8 cellular contexts compared by ENCODE assay signal in genomic region chr6:143677891-143678737, GRCh38. TPM values are rescaled to one million over a fixed set of nuclear protein-coding genes. Genes with fewer than 3 reads are reported as not detected.
DNase-seq lines count a peak whose midpoint lies in the region; ATAC-seq and TF ChIP-seq lines count a peak whose summit lies in the region.

PHACTR2 (plus strand) TSS chr6:143677965; CDS start chr6:143678164, 199 bp downstream.

- H3K9me3 Mint-ChIP-seq in activated naive CD4-positive, alpha-beta T cell treated with anti-CD3 and anti-CD28 coated beads, Interleukin-2, amount 50 U/mL, for 72 hours, result peaks cover 0 to 4% of the 10 kb centered on the region in 2 donors

- H3K4me1 ChIP-seq in gastroesophageal sphincter, result peaks cover 4 to 71% (median 6%) of the 10 kb centered on the region in 3 donors
- H3K4me1 ChIP-seq in subcutaneous abdominal adipose tissue (ENCODE audit: control insufficient read depth in 5 of 5, insufficient read depth in 5 of 5, low read length in 5 of 5), result peaks cover 0 to 53% (median 35%) of the 10 kb centered on the region in 5 donors

- peak within 1 kb of the TSS in 1 of 2 donors; percentile 82 for H3K27ac Mint-ChIP-seq in activated naive CD4-positive, alpha-beta T cell treated with anti-CD3 and anti-CD28 coated beads, Interleukin-2, amount 50 U/mL, for 72 hours

- H3K27ac ChIP-seq in gastroesophageal sphincter (peak within 1 kb of the TSS; percentile 78 to 98 (median 96)), neural cell (ENCODE audit: low read length) (no peak within 1 kb of the TSS), subcutaneous abdominal adipose tissue (ENCODE audit: low read depth, low read length) (peak within 1 kb of the TSS; percentile 97)

- H3K9me2 ChIP-seq in neural cell (ENCODE audit: insufficient read depth, low read length), result no peaks in the 10 kb centered on the region

- TF ChIP-seq EP300 in gastroesophageal sphincter (IDR thresholded peaks at IDR 0.05) (no peak), neural cell (conservative IDR thresholded peaks at IDR 0.05; ENCODE audit: poor library complexity, severe bottlenecking) (no peak)

- in situ Hi-C loops in SK-MEL-5 (cut with HindIII; ENCODE audit: low pct_unique_long_range_greater_than_20kb, low sequenced_read_pairs), result no loop called here

- H3K9ac ChIP-seq in neural cell (ENCODE audit: low read length) (peak within 1 kb of the TSS; percentile 43), subcutaneous abdominal adipose tissue (ENCODE audit: low read length in 5 of 5) (peak within 1 kb of the TSS; percentile 65 to 92 (median 82))

- TF ChIP-seq CTCF in BJ (IDR thresholded peaks at IDR 0.05; ENCODE audit: insufficient read depth, low read depth, low read length) (no peak), gastroesophageal sphincter (IDR thresholded peaks at IDR 0.05) (peak in 1 of 4 experiments; percentile 11), neural cell (IDR thresholded peaks at IDR 0.05; ENCODE audit: poor library complexity, severe bottlenecking) (no peak)

- H4K20me1 ChIP-seq in neural cell (ENCODE audit: insufficient read depth), result no peaks in the 10 kb centered on the region

- ATAC-seq in HG02678 (IDR thresholded peaks at IDR 0.05; ENCODE audit: unreplicated experiment) (peak; percentile 56), gastroesophageal sphincter (peak; percentile 86)
- peak; percentile 90 to 97 for ATAC-seq in activated naive CD4-positive, alpha-beta T cell treated with anti-CD3 and anti-CD28 coated beads, Interleukin-2, amount 50 U/mL, for 72 hours

- H3K4me3 ChIP-seq in BJ (ENCODE audit: low read depth, low read length), result peak within 1 kb of the TSS; percentile 88
- H3K4me3 ChIP-seq in gastroesophageal sphincter, result peak within 1 kb of the TSS; percentile 61 to 83
- peak within 1 kb of the TSS; percentile 69 for H3K4me3 ChIP-seq in neural cell (ENCODE audit: low read length)
- peak within 1 kb of the TSS; percentile 79 to 89 (median 84) for H3K4me3 ChIP-seq in subcutaneous abdominal adipose tissue (ENCODE audit: low read depth in 1 of 5, low read length in 5 of 5)

- peaks cover 9 to 20% of the 10 kb centered on the region in 2 donors for H3K36me3 Mint-ChIP-seq in activated naive CD4-positive, alpha-beta T cell treated with anti-CD3 and anti-CD28 coated beads, Interleukin-2, amount 50 U/mL, for 72 hours

- H3K79me2 ChIP-seq in neural cell (replicated peaks; ENCODE audit: insufficient read depth, low read length), result peaks cover 9% of the 10 kb centered on the region

- peaks cover 2% of the 10 kb centered on the region for H3F3A ChIP-seq in neural cell (ENCODE audit: insufficient read depth, low read length, poor library complexity, severe bottlenecking)

- H3K4me2 ChIP-seq in neural cell (ENCODE audit: low read length), result peak within 1 kb of the TSS; percentile 52

- TF ChIP-seq POLR2A in gastroesophageal sphincter (IDR thresholded peaks at IDR 0.05), result peak; percentile 49 to 71

- TF ChIP-seq RAD21 in neural cell (conservative IDR thresholded peaks at IDR 0.05), result no peak

- DNase-seq in BJ (ENCODE audit: low read depth), result peak; percentile 28
- peak; percentile 56 for DNase-seq in SK-MEL-5 (ENCODE audit: low read depth, low spot score)
- DNase-seq in activated naive CD4-positive, alpha-beta T cell treated with anti-CD3 and anti-CD28 coated beads, Interleukin-2, amount 50 U/mL, for 72 hours (ENCODE audit: low spot score in 2 of 2), result peak; percentile 40 to 69
- no peak for DNase-seq in NK-92 (lab: John Stamatoyannopoulos, UW; ENCODE audit: unreplicated experiment)

- no peaks in the 10 kb centered on the region for H3K27me3 ChIP-seq in BJ (ENCODE audit: control insufficient read depth, insufficient read depth, low read length)
- no peaks in the 10 kb centered on the region for H3K27me3 ChIP-seq in gastroesophageal sphincter
- peaks cover 4% of the 10 kb centered on the region for H3K27me3 ChIP-seq in neural cell (ENCODE audit: insufficient read depth, low read depth, low read length)
- H3K27me3 ChIP-seq in subcutaneous abdominal adipose tissue (ENCODE audit: control insufficient read depth in 5 of 5, insufficient read depth in 4 of 5, low read length in 5 of 5), result no peaks in the 10 kb centered on the region

- peak within 1 kb of the TSS; percentile 24 for H2AFZ ChIP-seq in neural cell (ENCODE audit: low read depth, low read length)

- peaks cover 0 to 4% (median 0%) of the 10 kb centered on the region in 3 donors for H3K9me3 ChIP-seq in gastroesophageal sphincter
- peaks cover 2% of the 10 kb centered on the region for H3K9me3 ChIP-seq in neural cell (ENCODE audit: low read length)
- peaks cover 0 to 5% (median 2%) of the 10 kb centered on the region in 5 donors for H3K9me3 ChIP-seq in subcutaneous abdominal adipose tissue (ENCODE audit: control insufficient read depth in 5 of 5, low read length in 5 of 5)

- POLR2A ChIA-PET in BJ (lab: Charles Lee), result interaction anchor here (0.7 kb wide), 1 partner anchor 9 kb away, joined by 6 read pairs; no protein-coding TSS in a partner anchor

- 0 to 1% methylated on average over 10 to 13 of the region's 69 CpGs for WGBS in gastroesophageal sphincter (ENCODE audit: low coverage in 1 of 2), 2 donors

- CTCF ChIA-PET in BJ (lab: Yijun Ruan, JAX), result no interaction called here

- H3K36me3 ChIP-seq in BJ (ENCODE audit: control insufficient read depth, insufficient read depth, low read length) (no peaks in the 10 kb centered on the region; the same call in 1 of the 2 replicates), gastroesophageal sphincter (no peaks in the 10 kb centered on the region), neural cell (ENCODE audit: insufficient read depth, low read length) (no peaks in the 10 kb centered on the region), subcutaneous abdominal adipose tissue (ENCODE audit: control insufficient read depth in 5 of 5, insufficient read depth in 5 of 5, low read length in 5 of 5) (no peaks in the 10 kb centered on the region)

TF ChIP-seq in neural cell, 6 proteins besides CTCF, POLR2A, EP300 and RAD21:
- no peak for TF ChIP-seq EZH2 (IDR thresholded peaks at IDR 0.05; ENCODE audit: borderline replicate concordance, insufficient read depth, low read length, poor library complexity, severe bottlenecking)
- peak; percentile 14 for TF ChIP-seq SMC3 (conservative IDR thresholded peaks at IDR 0.05; ENCODE audit: poor library complexity)
- TF ChIP-seq MXI1 (conservative IDR thresholded peaks at IDR 0.05; ENCODE audit: poor library complexity, severe bottlenecking), result peak; percentile 43
- TF ChIP-seq TAF1 (IDR thresholded peaks at IDR 0.05; ENCODE audit: low read depth), result no peak
- no peak for TF ChIP-seq REST (IDR thresholded peaks at IDR 0.05; ENCODE audit: borderline replicate concordance)
- no peak for TF ChIP-seq POLR2AphosphoS5 (IDR thresholded peaks at IDR 0.05)
TF ChIP-seq in neural cell: peak in this region for 2.

RNA-seq across cellular contexts. Expression of gene PHACTR2, which starts in this region (rescaled TPM):
- polyA plus RNA-seq in BJ (2011; rRNA removed), result 26.0 and 30.6 TPM in 2 replicates
- 37.1 and 39.1 TPM in 2 replicates for polyA minus RNA-seq in BJ (2011; rRNA and poly(A)+ RNA removed)
- 9.9 and 14.7 TPM in 2 replicates for total RNA-seq in SK-MEL-5 (2014; rRNA removed; shearing (Covaris generic))
- polyA plus RNA-seq in SK-MEL-5 (2015; cell fraction: cytosol; rRNA removed), result 6.5 and 12.3 TPM in 2 replicates
- polyA plus RNA-seq in SK-MEL-5 (2015; cell fraction: nucleus; rRNA removed), result 2.6 and 8.3 TPM in 2 replicates
- 10 to 100 TPM; 20.5 to 23.9 TPM for total RNA-seq in activated naive CD4-positive, alpha-beta T cell treated with anti-CD3 and anti-CD28 coated beads, Interleukin-2, amount 50 U/mL, for 72 hours
- total RNA-seq in gastroesophageal sphincter, result 100 to 1,000 TPM in 1 of 4 donors, 10 to 100 TPM in 3; 61.3 to 122 (median 86.0) TPM
- 2.3 and 2.8 TPM in 2 replicates for polyA plus RNA-seq in neural cell
- polyA minus RNA-seq in neural cell, result 5.6 and 6.6 TPM in 2 replicates
